ENCODE assay signal across 8 cellular contexts in genomic region chr6:36594029-36594815, GRCh38. TPM values are rescaled to one million over a fixed set of nuclear protein-coding genes. Genes with fewer than 3 reads are reported as not detected.
A peak's percentile ranks its signal among the peaks of the same experiment; 100 is the strongest.
DNase-seq lines count a peak whose midpoint lies in the region; ATAC-seq lines count a peak whose summit lies in the region.

Gene SRSF3 (plus strand): TSS chr6:36594362. CDS start chr6:36596763, 2,401 bp downstream.

- DNase-seq in DMS153 treated with DMSO at 0.1 percent for 48 hours (lab: John Stamatoyannopoulos, UW; ENCODE audit: unreplicated experiment) (peak; percentile 65), OCI-M1 (lab: John Stamatoyannopoulos, UW) (peak; percentile 99), activated T-cell treated with anti-CD3 and anti-CD28 coated beads for 24 hours (ENCODE audit: low read depth) (peak; percentile 93), epidermal melanocyte (ENCODE audit: insufficient read length, low spot score) (peak; percentile 87)
- peak; percentile 81 to 91 for DNase-seq in stimulated activated CD8-positive, alpha-beta memory T cell treated with anti-CD3 and anti-CD28 coated beads, Interleukin-4, amount 100 ng/mL, for 1 hour (ENCODE audit: low read depth in 2 of 2, low spot score in 1 of 2)

- H3K27me3 ChIP-seq in mononuclear cell (ENCODE audit: insufficient read depth, low read length): no peaks in the 10 kb centered on the region

- H3K4me3 ChIP-seq in mononuclear cell (ENCODE audit: low read length): peak within 1 kb of the TSS; percentile 100

- peaks cover 16% of the 10 kb centered on the region for H3K36me3 Mint-ChIP-seq in IgD-negative memory B cell

- H3K4me1 ChIP-seq in mononuclear cell (ENCODE audit: insufficient read depth, low read length): peaks cover 55% of the 10 kb centered on the region

- peaks cover 0 to 3% (median 0%) of the 10 kb centered on the region in 3 donors for H3K9me3 Mint-ChIP-seq in IgD-negative memory B cell

- peak within 1 kb of the TSS; percentile 94 to 100 (median 98) for H3K4me3 Mint-ChIP-seq in IgD-negative memory B cell

- peak within 1 kb of the TSS; percentile 96 to 100 (median 100) for H3K27ac Mint-ChIP-seq in IgD-negative memory B cell

- no peaks in the 10 kb centered on the region for H3K9me3 ChIP-seq in mononuclear cell (ENCODE audit: low read depth, low read length)

- ATAC-seq in GM21529 (IDR thresholded peaks at IDR 0.05; ENCODE audit: unreplicated experiment): peak; percentile 80

- H3K4me1 Mint-ChIP-seq in IgD-negative memory B cell: peaks cover 36 to 38% (median 37%) of the 10 kb centered on the region in 3 donors

- peaks cover 2% of the 10 kb centered on the region for H3K27me3 Mint-ChIP-seq in IgD-negative memory B cell

RNA-seq across cellular contexts. Expression of gene SRSF3, which starts in this region (rescaled TPM):
- polyA plus RNA-seq in IgD-negative memory B cell: 384 TPM
- 438 TPM for total RNA-seq in mononuclear cell

Comparison
In these comparisons a context has a peak if more than half of its experiments do, and no peak if none do; other contexts are left out.
1. Peak in every context shown above with its lines: DNase-seq, ATAC-seq and H3K4me3 ChIP-seq.